8 cellular contexts compared by ENCODE assay signal in genomic region chr9:109320734-109321448, GRCh38. TPM values are rescaled to one million over a fixed set of nuclear protein-coding genes. Genes with fewer than 3 reads are reported as not detected.
DNase-seq lines count a peak whose midpoint lies in the region; ATAC-seq and TF ChIP-seq lines count a peak whose summit lies in the region.

EPB41L4B (minus strand) TSS chr9:109321059; CDS start chr9:109320446, 613 bp downstream.

- H3K4me1 ChIP-seq in Peyer's patch: peaks cover 0 to 11% (median 3%) of the 10 kb centered on the region in 4 donors

- H3K27me3 ChIP-seq in Peyer's patch: peaks cover 0 to 10% of the 10 kb centered on the region in 2 donors

- DNase-seq in DMS53 (lab: John Stamatoyannopoulos, UW) (peak; percentile 94), KBM-7 (peak; percentile 82), Peyer's patch (peak; percentile 72 to 96 (median 94)), fibroblast of pulmonary artery (ENCODE audit: low read depth) (peak; percentile 75)
- peak; percentile 79 for DNase-seq in stimulated activated naive CD4-positive, alpha-beta T cell treated with Interleukin-2 at 50 U/mL for 16 hours (lab: John Stamatoyannopoulos, UW)

- H3K27me3 Mint-ChIP-seq in activated T-helper 17 cell treated with anti-CD3 and anti-CD28 coated beads, Interleukin-2, amount 50 U/mL, for 72 hours: peaks cover 52% of the 10 kb centered on the region
- H3K27me3 Mint-ChIP-seq in nephron (ENCODE audit: low read depth): peaks cover 75% of the 10 kb centered on the region

- ATAC-seq in GM21723 (IDR thresholded peaks at IDR 0.05; ENCODE audit: unreplicated experiment): peak; percentile 98
- peak; percentile 97 for ATAC-seq in activated T-helper 17 cell treated with anti-CD3 and anti-CD28 coated beads, Interleukin-2, amount 50 U/mL, for 72 hours (replicated peaks)

- peak within 1 kb of the TSS in 3 of 4 donors; percentile 76 to 90 (median 89) for H3K27ac ChIP-seq in Peyer's patch

- H3K9me3 ChIP-seq in Peyer's patch: no peaks in the 10 kb centered on the region

- H3K4me3 ChIP-seq in Peyer's patch (peak within 1 kb of the TSS; percentile 40 to 76 (median 62)), fibroblast of pulmonary artery (replicated peaks; ENCODE audit: low read depth, low read length) (peak within 1 kb of the TSS; percentile 22)

- TF ChIP-seq CTCF in Peyer's patch (IDR thresholded peaks at IDR 0.05): peak in 5 of 6 experiments; percentile 38 to 99 (median 99)
- peak; percentile 65 for TF ChIP-seq CTCF in fibroblast of pulmonary artery (IDR thresholded peaks at IDR 0.05; ENCODE audit: low read length, missing control alignments)
- TF ChIP-seq CTCF in nephron (IDR thresholded peaks at IDR 0.05; ENCODE audit: unreplicated experiment in 3 of 3): peak; percentile 95 to 97 (median 96)

- H3K4me1 Mint-ChIP-seq in activated T-helper 17 cell treated with anti-CD3 and anti-CD28 coated beads, Interleukin-2, amount 50 U/mL, for 72 hours: no peaks in the 10 kb centered on the region
- peaks cover 23% of the 10 kb centered on the region for H3K4me1 Mint-ChIP-seq in nephron

- no peaks in the 10 kb centered on the region for H3K9me3 Mint-ChIP-seq in activated T-helper 17 cell treated with anti-CD3 and anti-CD28 coated beads, Interleukin-2, amount 50 U/mL, for 72 hours
- H3K9me3 Mint-ChIP-seq in nephron: no peaks in the 10 kb centered on the region

- H3K36me3 Mint-ChIP-seq in activated T-helper 17 cell treated with anti-CD3 and anti-CD28 coated beads, Interleukin-2, amount 50 U/mL, for 72 hours (ENCODE audit: low read depth): no peaks in the 10 kb centered on the region
- no peaks in the 10 kb centered on the region for H3K36me3 Mint-ChIP-seq in nephron (ENCODE audit: low read depth)

- no peak within 1 kb of the TSS for H3K27ac Mint-ChIP-seq in activated T-helper 17 cell treated with anti-CD3 and anti-CD28 coated beads, Interleukin-2, amount 50 U/mL, for 72 hours
- peak within 1 kb of the TSS in 2 of 3 experiments; percentile 30 to 64 for H3K27ac Mint-ChIP-seq in nephron

- no peaks in the 10 kb centered on the region for H3K36me3 ChIP-seq in Peyer's patch

- TF ChIP-seq POLR2A in Peyer's patch (IDR thresholded peaks at IDR 0.05): peak in 1 of 2 donors; percentile 28

- peak within 1 kb of the TSS; percentile 78 for H3K4me3 Mint-ChIP-seq in activated T-helper 17 cell treated with anti-CD3 and anti-CD28 coated beads, Interleukin-2, amount 50 U/mL, for 72 hours
- peak within 1 kb of the TSS; percentile 89 to 90 (median 89) for H3K4me3 Mint-ChIP-seq in nephron

- in situ Hi-C loops in KBM-7 (cut with MboI; ENCODE audit: low pct_unique_long_range_greater_than_20kb, low sequenced_read_pairs): no loop called here

RNA-seq across cellular contexts. Expression of gene EPB41L4B, which starts in this region (rescaled TPM):
- total RNA-seq in Peyer's patch: 100 to 1,000 TPM in 1 of 4 donors, 10 to 100 TPM in 3; 20.6 to 135 (median 78.2) TPM
- total RNA-seq in activated T-helper 17 cell treated with anti-CD3 and anti-CD28 coated beads, Interleukin-2, amount 50 U/mL, for 72 hours: under 1 TPM; 0.06 to 0.77 TPM

Comparison
In these comparisons a context has a peak if more than half of its experiments do, and no peak if none do; other contexts are left out.
1. Peak in every context shown above with its lines: DNase-seq, ATAC-seq, H3K4me3 ChIP-seq and H3K27ac ChIP-seq.
2. RNA of gene EPB41L4B (total RNA-seq): 20.6 to 135 TPM in Peyer's patch; 0.06 to 0.77 TPM in activated T-helper 17 cell treated with anti-CD3 and anti-CD28 coated beads, Interleukin-2, amount 50 U/mL, for 72 hours; every median in the first group is over 10 times any median in the second.
3. Peak in ATAC-seq in activated T-helper 17 cell treated with anti-CD3 and anti-CD28 coated beads, Interleukin-2, amount 50 U/mL, for 72 hours; RNA of the gene not detected or under 1 TPM.